Comparison of ENCODE assay signal across 8 cellular contexts in genomic region chr3:123960791-123961507, GRCh38. TPM values are rescaled to one million over a fixed set of nuclear protein-coding genes. Genes with fewer than 3 reads are reported as not detected.
A peak's percentile ranks its signal among the peaks of the same experiment; 100 is the strongest.
DNase-seq lines count a peak whose midpoint lies in the region; ATAC-seq and TF ChIP-seq lines count a peak whose summit lies in the region.

Gene CCDC14, minus strand, starts transcription at chr3:123961229. Its CDS starts 56 bp downstream, at chr3:123961173.

- H3K4me2 ChIP-seq in parathyroid adenoma (ENCODE audit: low read length), result peak within 1 kb of the TSS; percentile 89

- ATAC-seq in HG02678 (IDR thresholded peaks at IDR 0.05; ENCODE audit: unreplicated experiment), result peak; percentile 88

- H3K27ac ChIP-seq in cardiac muscle cell (peak within 1 kb of the TSS; percentile 89), parathyroid adenoma (peak within 1 kb of the TSS; percentile 65), tibial artery (peak within 1 kb of the TSS; percentile 83 to 88)

- no peaks in the 10 kb centered on the region for H3K9me3 ChIP-seq in cardiac muscle cell (ENCODE audit: low read depth)
- no peaks in the 10 kb centered on the region for H3K9me3 ChIP-seq in parathyroid adenoma (ENCODE audit: control insufficient read depth, low read length)
- no peaks in the 10 kb centered on the region for H3K9me3 ChIP-seq in tibial artery

- peak within 1 kb of the TSS; percentile 73 for H3K4me3 ChIP-seq in GM12864 (ENCODE audit: low read depth, low read length)
- H3K4me3 ChIP-seq in cardiac muscle cell, result peak within 1 kb of the TSS; percentile 68
- H3K4me3 ChIP-seq in parathyroid adenoma (ENCODE audit: low read depth, low read length), result peak within 1 kb of the TSS; percentile 88
- H3K4me3 ChIP-seq in tibial artery, result peak within 1 kb of the TSS; percentile 71 to 88

- H3K79me2 ChIP-seq in parathyroid adenoma, result no peaks in the 10 kb centered on the region

- H3K36me3 ChIP-seq in cardiac muscle cell (peaks cover 6% of the 10 kb centered on the region), parathyroid adenoma (ENCODE audit: control insufficient read depth, insufficient read depth, low read length) (no peaks in the 10 kb centered on the region), tibial artery (no peaks in the 10 kb centered on the region)

- H3K4me1 ChIP-seq in cardiac muscle cell (ENCODE audit: low read depth), result no peaks in the 10 kb centered on the region
- no peaks in the 10 kb centered on the region for H3K4me1 ChIP-seq in parathyroid adenoma
- H3K4me1 ChIP-seq in tibial artery, result peaks cover 0 to 29% (median 6%) of the 10 kb centered on the region in 4 donors

- DNase-seq in GM12864 (ENCODE audit: low read depth) (peak; percentile 52), NCI-H1417 (lab: John Stamatoyannopoulos, UW) (peak; percentile 96 to 99 (median 96)), SW480 (ENCODE audit: low spot score) (peak; percentile 95), cardiac muscle cell (ENCODE audit: low read depth in 1 of 2, low spot score in 1 of 2) (peak; percentile 98 to 99), tibial artery (peak; percentile 94 to 97)
- peak; percentile 53 for DNase-seq in activated naive CD8-positive, alpha-beta T cell treated with anti-CD3 and anti-CD28 coated beads, Interleukin-2, amount 50 U/mL, for 16 hours (ENCODE audit: low read depth, low spot score)

- H3K27me3 ChIP-seq in cardiac muscle cell (peaks cover 24% of the 10 kb centered on the region), parathyroid adenoma (ENCODE audit: control insufficient read depth, insufficient read depth, low read length) (no peaks in the 10 kb centered on the region), tibial artery (no peaks in the 10 kb centered on the region)

- intact Hi-C loops in tibial artery (cut with DNase I; ENCODE audit: low total_unique reads), result loop anchor here (10.0 kb wide), 1 partner anchor 216 kb away; no protein-coding TSS in a partner anchor

- TF ChIP-seq CTCF in GM12864 (IDR thresholded peaks at IDR 0.05; ENCODE audit: low read depth, low read length, missing control alignments), result no peak
- TF ChIP-seq CTCF in cardiac muscle cell (IDR thresholded peaks at IDR 0.05; ENCODE audit: low read depth, low read length), result no peak
- TF ChIP-seq CTCF in parathyroid adenoma (IDR thresholded peaks at IDR 0.05), result no peak
- no peak for TF ChIP-seq CTCF in tibial artery (IDR thresholded peaks at IDR 0.05)

- H2AFZ ChIP-seq in parathyroid adenoma, result peak within 1 kb of the TSS; percentile 98

- no peak within 1 kb of the TSS for H3K9ac ChIP-seq in parathyroid adenoma

RNA-seq across cellular contexts. Expression of gene CCDC14, which starts in this region (rescaled TPM):
- total RNA-seq in cardiac muscle cell, result 21.4 and 45.5 TPM in 2 replicates
- 16.9 and 29.3 TPM in 2 replicates for polyA plus RNA-seq in cardiac muscle cell

Comparison
In these comparisons a context has a peak if more than half of its experiments do, and no peak if none do; other contexts are left out.
1. Peak in every context shown above with its lines: DNase-seq, ATAC-seq, H3K4me3 ChIP-seq and H3K27ac ChIP-seq.